In the genomic region with DNA sequence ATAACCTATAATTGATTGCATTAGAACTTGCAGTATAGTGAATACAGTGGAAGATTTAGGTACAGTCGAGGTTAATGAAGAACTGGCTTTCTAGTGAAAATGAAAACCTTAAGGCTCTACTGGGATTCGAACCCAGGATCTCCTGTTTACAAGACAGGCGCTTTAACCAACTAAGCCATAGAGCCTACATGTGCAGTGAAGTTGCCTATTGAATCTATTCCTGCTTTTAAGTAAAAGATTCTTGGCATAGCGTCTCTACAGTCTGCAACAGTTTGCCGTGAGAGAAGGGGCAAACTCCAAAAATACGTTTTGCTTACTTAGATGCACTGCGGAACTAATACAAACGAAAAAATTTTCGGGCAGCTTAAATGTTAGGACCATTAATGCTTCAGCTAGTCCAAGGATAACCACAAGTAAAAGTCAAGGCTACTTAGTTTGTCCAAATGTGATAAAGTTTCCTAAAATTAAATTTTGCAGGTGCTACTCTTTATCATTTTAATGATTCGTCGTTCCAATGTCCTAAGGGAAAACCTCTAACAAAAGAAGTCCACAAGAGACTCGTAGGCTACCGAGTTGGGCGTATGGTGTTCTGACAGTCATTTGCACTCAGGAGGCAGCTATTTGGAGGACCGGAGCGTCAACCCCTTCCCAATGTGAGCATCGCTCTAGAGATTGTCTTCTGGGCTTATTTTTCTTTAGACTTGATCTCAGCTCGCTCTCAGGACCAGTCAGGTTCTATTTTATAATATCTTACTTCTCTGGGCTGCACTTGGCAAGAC, we compare ENCODE assay signal across 1 cellular context.
A peak's percentile ranks its signal among the peaks of the same experiment; 100 is the strongest.
TF ChIP-seq lines count a peak whose summit lies in the region.

No MANE protein-coding gene starts in this region.

TF ChIP-seq in HepG2, 621 proteins besides CTCF, POLR2A, EP300 and RAD21 (continued from another document):
- TF ChIP-seq KDM3A (CRISPR knock-in tag; IDR thresholded peaks at IDR 0.05; ENCODE audit: low read depth) (peak; percentile 33; the same call in 1 of the 2 replicates), KDM6A (CRISPR knock-in tag; IDR thresholded peaks at IDR 0.05; ENCODE audit: low read depth) (no peak), ZSCAN31 (CRISPR knock-in tag; IDR thresholded peaks at IDR 0.05; ENCODE audit: low read depth) (peak; percentile 54; the same call in 1 of the 2 replicates), DR1 (CRISPR knock-in tag; IDR thresholded peaks at IDR 0.05) (no peak), CC2D1A (CRISPR knock-in tag; IDR thresholded peaks at IDR 0.05) (no peak), FOXA1 (IDR thresholded peaks at IDR 0.05) (no peak), FOXA1 (CRISPR knock-in tag; IDR thresholded peaks at IDR 0.05) (peak; percentile 64), YEATS4 (CRISPR knock-in tag; IDR thresholded peaks at IDR 0.05; ENCODE audit: borderline replicate concordance) (no peak), KAT8 (CRISPR knock-in tag; IDR thresholded peaks at IDR 0.05) (0 out of 2 replicates have a peak, but pooled peaks have one; percentile 23), FOXO1 (CRISPR knock-in tag; IDR thresholded peaks at IDR 0.05) (peak; percentile 54; the same call in 1 of the 2 replicates), FOXA3 (CRISPR knock-in tag; IDR thresholded peaks at IDR 0.05) (peak; percentile 79), IRF2 (CRISPR knock-in tag; IDR thresholded peaks at IDR 0.05) (peak; percentile 79), ZNF484 (CRISPR knock-in tag; IDR thresholded peaks at IDR 0.05; ENCODE audit: borderline replicate concordance, low read depth) (no peak), ELF1 (CRISPR knock-in tag; IDR thresholded peaks at IDR 0.05) (no peak), AGO1 (IDR thresholded peaks at IDR 0.05; ENCODE audit: low read depth, low read length, poor library complexity, severe bottlenecking) (no peak)
- TF ChIP-seq, protein P1, sequence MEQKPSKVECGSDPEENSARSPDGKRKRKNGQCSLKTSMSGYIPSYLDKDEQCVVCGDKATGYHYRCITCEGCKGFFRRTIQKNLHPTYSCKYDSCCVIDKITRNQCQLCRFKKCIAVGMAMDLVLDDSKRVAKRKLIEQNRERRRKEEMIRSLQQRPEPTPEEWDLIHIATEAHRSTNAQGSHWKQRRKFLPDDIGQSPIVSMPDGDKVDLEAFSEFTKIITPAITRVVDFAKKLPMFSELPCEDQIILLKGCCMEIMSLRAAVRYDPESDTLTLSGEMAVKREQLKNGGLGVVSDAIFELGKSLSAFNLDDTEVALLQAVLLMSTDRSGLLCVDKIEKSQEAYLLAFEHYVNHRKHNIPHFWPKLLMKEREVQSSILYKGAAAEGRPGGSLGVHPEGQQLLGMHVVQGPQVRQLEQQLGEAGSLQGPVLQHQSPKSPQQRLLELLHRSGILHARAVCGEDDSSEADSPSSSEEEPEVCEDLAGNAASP (CRISPR knock-in tag; IDR thresholded peaks at IDR 0.05; ENCODE audit: borderline replicate concordance) = no peak
- TF ChIP-seq, protein P2, sequence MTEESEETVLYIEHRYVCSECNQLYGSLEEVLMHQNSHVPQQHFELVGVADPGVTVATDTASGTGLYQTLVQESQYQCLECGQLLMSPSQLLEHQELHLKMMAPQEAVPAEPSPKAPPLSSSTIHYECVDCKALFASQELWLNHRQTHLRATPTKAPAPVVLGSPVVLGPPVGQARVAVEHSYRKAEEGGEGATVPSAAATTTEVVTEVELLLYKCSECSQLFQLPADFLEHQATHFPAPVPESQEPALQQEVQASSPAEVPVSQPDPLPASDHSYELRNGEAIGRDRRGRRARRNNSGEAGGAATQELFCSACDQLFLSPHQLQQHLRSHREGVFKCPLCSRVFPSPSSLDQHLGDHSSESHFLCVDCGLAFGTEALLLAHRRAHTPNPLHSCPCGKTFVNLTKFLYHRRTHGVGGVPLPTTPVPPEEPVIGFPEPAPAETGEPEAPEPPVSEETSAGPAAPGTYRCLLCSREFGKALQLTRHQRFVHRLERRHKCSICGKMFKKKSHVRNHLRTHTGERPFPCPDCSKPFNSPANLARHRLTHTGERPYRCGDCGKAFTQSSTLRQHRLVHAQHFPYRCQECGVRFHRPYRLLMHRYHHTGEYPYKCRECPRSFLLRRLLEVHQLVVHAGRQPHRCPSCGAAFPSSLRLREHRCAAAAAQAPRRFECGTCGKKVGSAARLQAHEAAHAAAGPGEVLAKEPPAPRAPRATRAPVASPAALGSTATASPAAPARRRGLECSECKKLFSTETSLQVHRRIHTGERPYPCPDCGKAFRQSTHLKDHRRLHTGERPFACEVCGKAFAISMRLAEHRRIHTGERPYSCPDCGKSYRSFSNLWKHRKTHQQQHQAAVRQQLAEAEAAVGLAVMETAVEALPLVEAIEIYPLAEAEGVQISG (CRISPR knock-in tag; IDR thresholded peaks at IDR 0.05) = peak; percentile 26; the same call in 1 of the 2 replicates
- TF ChIP-seq, protein P3, sequence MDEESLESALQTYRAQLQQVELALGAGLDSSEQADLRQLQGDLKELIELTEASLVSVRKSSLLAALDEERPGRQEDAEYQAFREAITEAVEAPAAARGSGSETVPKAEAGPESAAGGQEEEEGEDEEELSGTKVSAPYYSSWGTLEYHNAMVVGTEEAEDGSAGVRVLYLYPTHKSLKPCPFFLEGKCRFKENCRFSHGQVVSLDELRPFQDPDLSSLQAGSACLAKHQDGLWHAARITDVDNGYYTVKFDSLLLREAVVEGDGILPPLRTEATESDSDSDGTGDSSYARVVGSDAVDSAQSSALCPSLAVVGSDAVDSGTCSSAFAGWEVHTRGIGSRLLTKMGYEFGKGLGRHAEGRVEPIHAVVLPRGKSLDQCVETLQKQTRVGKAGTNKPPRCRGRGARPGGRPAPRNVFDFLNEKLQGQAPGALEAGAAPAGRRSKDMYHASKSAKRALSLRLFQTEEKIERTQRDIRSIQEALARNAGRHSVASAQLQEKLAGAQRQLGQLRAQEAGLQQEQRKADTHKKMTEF (CRISPR knock-in tag; IDR thresholded peaks at IDR 0.05) = peak; percentile 78
- TF ChIP-seq, protein P4, sequence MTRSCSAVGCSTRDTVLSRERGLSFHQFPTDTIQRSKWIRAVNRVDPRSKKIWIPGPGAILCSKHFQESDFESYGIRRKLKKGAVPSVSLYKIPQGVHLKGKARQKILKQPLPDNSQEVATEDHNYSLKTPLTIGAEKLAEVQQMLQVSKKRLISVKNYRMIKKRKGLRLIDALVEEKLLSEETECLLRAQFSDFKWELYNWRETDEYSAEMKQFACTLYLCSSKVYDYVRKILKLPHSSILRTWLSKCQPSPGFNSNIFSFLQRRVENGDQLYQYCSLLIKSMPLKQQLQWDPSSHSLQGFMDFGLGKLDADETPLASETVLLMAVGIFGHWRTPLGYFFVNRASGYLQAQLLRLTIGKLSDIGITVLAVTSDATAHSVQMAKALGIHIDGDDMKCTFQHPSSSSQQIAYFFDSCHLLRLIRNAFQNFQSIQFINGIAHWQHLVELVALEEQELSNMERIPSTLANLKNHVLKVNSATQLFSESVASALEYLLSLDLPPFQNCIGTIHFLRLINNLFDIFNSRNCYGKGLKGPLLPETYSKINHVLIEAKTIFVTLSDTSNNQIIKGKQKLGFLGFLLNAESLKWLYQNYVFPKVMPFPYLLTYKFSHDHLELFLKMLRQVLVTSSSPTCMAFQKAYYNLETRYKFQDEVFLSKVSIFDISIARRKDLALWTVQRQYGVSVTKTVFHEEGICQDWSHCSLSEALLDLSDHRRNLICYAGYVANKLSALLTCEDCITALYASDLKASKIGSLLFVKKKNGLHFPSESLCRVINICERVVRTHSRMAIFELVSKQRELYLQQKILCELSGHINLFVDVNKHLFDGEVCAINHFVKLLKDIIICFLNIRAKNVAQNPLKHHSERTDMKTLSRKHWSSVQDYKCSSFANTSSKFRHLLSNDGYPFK (CRISPR knock-in tag; IDR thresholded peaks at IDR 0.05; ENCODE audit: borderline replicate concordance) = no peak
